In genomic region chr2:112476434-112476833, GRCh38 we compare ENCODE assay signal across 30 cellular contexts.
"Had no signal": no experiment of that assay in that cellular context is flagged by ENCODE, and none has a peak within 500 bp of the region (broad histone marks: within the 10 kb centered on the region; RNA-seq: fewer than 3 reads in every experiment).

No MANE protein-coding gene starts in this region.

- H3K4me2 ChIP-seq: neural progenitor cell, smooth muscle cell had no signal

- H3K9me3 ChIP-seq: neutrophil, ovary, psoas muscle, spleen, suprapubic skin, testis, tibial nerve, upper lobe of left lung, uterus had no signal

- H3K4me1 ChIP-seq: neural progenitor cell, parathyroid adenoma, psoas muscle had no signal

- H3K27ac ChIP-seq: neural progenitor cell, neutrophil, ovary, parathyroid adenoma, psoas muscle, skin epidermis, spleen, suprapubic skin, testis, tibial nerve, upper lobe of left lung, uterus had no signal

- H2AFZ ChIP-seq: neural progenitor cell, parathyroid adenoma had no signal

- ATAC-seq: naive thymus-derived CD4-positive, alpha-beta T cell; natural killer cell; psoas muscle; right cardiac atrium; sciatic nerve; stimulated activated memory B cell treated with anti-CD40 and anti-IgM and Interleukin-4, amounts not matched to agents 10 μg/mL and 1 μg/mL and 100 μg/mL, for 72 hours; stimulated activated naive CD8-positive, alpha-beta T cell treated with anti-CD3 and anti-CD28 coated beads, Interleukin-15, amount 100 ng/mL, for 72 hours; stimulated activated naive CD8-positive, alpha-beta T cell treated with anti-CD3 and anti-CD28 coated beads, Interleukin-15, Interleukin-2, amounts not matched to agents 100 U/mL and 50 U/mL, for 24 hours had no signal

- H3K36me3 ChIP-seq: neural progenitor cell, neutrophil, ovary, spleen, suprapubic skin, tibial nerve, upper lobe of left lung, uterus had no signal

- H3K9ac ChIP-seq: neural progenitor cell, parathyroid adenoma had no signal

- H3K27me3 ChIP-seq: neural progenitor cell, neutrophil, ovary, spleen, suprapubic skin, testis, tibial nerve, upper lobe of left lung, uterus had no signal

- H3K4me3 ChIP-seq: neural progenitor cell, ovary, psoas muscle, skin epidermis, smooth muscle cell, spleen, suprapubic skin, testis, tibial nerve, upper lobe of left lung, uterus had no signal

- H3K79me2 ChIP-seq: parathyroid adenoma had no signal

- DNase-seq: naive thymus-derived CD4-positive, alpha-beta T cell; natural killer cell; nucleus accumbens; ovary; posterior cingulate gyrus; psoas muscle; right cardiac atrium; spleen; stimulated activated CD4-positive, alpha-beta T cell treated with anti-CD3 and anti-CD28 coated beads, Interleukin-12 subunit alpha, Interleukin-12 subunit beta, amount 100 ng/mL, for 4 hours; stimulated activated CD4-positive, alpha-beta T cell treated with anti-CD3 and anti-CD28 coated beads, Interleukin-1b, Interleukin-23, amount 100 ng/mL, for 48 hours; stimulated activated CD4-positive, alpha-beta T cell treated with anti-CD3 and anti-CD28 coated beads, Interleukin-4, amount 100 ng/mL, for 1 hour; stimulated activated CD4-positive, alpha-beta T cell treated with anti-CD3 and anti-CD28 coated beads, Interleukin-4, amount 100 ng/mL, for 4 hours; stimulated activated CD8-positive, alpha-beta memory T cell treated with anti-CD3 and anti-CD28 coated beads, Interleukin-4, amount 100 ng/mL, for 48 hours; stimulated activated naive CD4-positive, alpha-beta T cell; stimulated activated naive CD8-positive, alpha-beta T cell treated with anti-CD3 and anti-CD28 coated beads, Interleukin-15, amount 100 ng/mL, for 72 hours; stimulated activated naive CD8-positive, alpha-beta T cell treated with anti-CD3 and anti-CD28 coated beads, Interleukin-15, Interleukin-2, amounts not matched to agents 100 U/mL and 50 U/mL, for 24 hours; substantia nigra; testis; trophoblast cell; upper lobe of left lung; uterus had no signal
